ENCODE assay signal across 26 cellular contexts in the genomic region with DNA sequence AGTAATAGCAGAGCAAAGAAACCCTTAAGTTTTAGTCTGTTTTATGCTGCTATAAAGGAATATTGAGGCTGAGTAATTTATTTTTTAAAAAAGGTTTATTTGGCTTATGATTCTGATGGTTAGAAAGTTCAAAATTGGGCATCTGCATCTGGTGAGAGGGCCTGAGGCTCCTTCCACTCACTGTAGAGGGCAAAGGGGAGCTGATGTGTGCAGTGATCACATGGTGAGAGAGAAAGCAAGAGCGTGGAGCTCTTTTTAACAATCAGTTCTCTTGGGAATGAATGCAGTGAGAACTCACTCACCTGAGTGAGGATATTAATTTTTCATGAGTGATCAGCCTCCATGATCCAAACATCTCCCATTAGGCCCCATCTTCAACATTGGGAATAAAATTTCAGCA. TPM values are rescaled to one million over a fixed set of nuclear protein-coding genes. Genes with fewer than 3 reads are reported as not detected.
DNase-seq lines count a peak whose midpoint lies in the region; ATAC-seq and TF ChIP-seq lines count a peak whose summit lies in the region.
"Had no signal": no experiment of that assay in that cellular context is flagged by ENCODE, and none has a peak within 500 bp of the region (broad histone marks: within the 10 kb centered on the region; RNA-seq: fewer than 3 reads in every experiment).

No MANE protein-coding gene starts in this region.

- no peaks in the 10 kb centered on the region for H3K27me3 ChIP-seq in CD4-positive, alpha-beta memory T cell (ENCODE audit: insufficient read depth, low read length)
- H3K27me3 ChIP-seq in KMS-11 (ENCODE audit: insufficient read depth, low read depth): no peaks in the 10 kb centered on the region
- H3K27me3 ChIP-seq: esophagus muscularis mucosa, gastroesophageal sphincter, neural progenitor cell, sigmoid colon had no signal

- no peaks in the 10 kb centered on the region for H3K36me3 ChIP-seq in CD4-positive, alpha-beta memory T cell (ENCODE audit: insufficient read depth, low read length)
- H3K36me3 ChIP-seq in KMS-11 (ENCODE audit: insufficient read depth): no peaks in the 10 kb centered on the region
- H3K36me3 ChIP-seq: esophagus muscularis mucosa, gastroesophageal sphincter, neural progenitor cell, sigmoid colon had no signal

- POLR2A ChIA-PET in CD4-positive, alpha-beta memory T cell (lab: Charles Lee; ENCODE audit: partially characterized antibody): no interaction called here
- POLR2A ChIA-PET in RWPE1 (lab: Yijun Ruan, JAX; ENCODE audit: low non-redundant PET): no interaction called here

- no peak overlapping the region for H3K27ac ChIP-seq in CD4-positive, alpha-beta memory T cell (ENCODE audit: low read depth, low read length)
- H3K27ac ChIP-seq in KMS-11 (peak overlapping the region; percentile 92; the same call in 1 of the 2 replicates), RWPE1 (no peak overlapping the region)
- H3K27ac ChIP-seq: esophagus muscularis mucosa, gastroesophageal sphincter, neural progenitor cell, sigmoid colon had no signal

- peaks cover 33% of the 10 kb centered on the region for H3K4me1 ChIP-seq in CD4-positive, alpha-beta memory T cell (ENCODE audit: insufficient read depth, low read length)
- H3K4me1 ChIP-seq in KMS-11 (ENCODE audit: low read depth, poor library complexity, severe bottlenecking): peaks cover 28% of the 10 kb centered on the region
- H3K4me1 ChIP-seq: esophagus muscularis mucosa, gastroesophageal sphincter, neural progenitor cell, sigmoid colon had no signal

- peak; percentile 40 for ATAC-seq in memory B cell (ENCODE audit: low read depth)
- ATAC-seq: gastroesophageal sphincter, HCT116, left ventricle myocardium superior had no signal

- CTCF ChIA-PET in CD4-positive, alpha-beta memory T cell (lab: Charles Lee; ENCODE audit: partially characterized antibody): interaction anchor here (1.3 kb wide), 1 partner anchor 36 kb away, joined by 4 read pairs; no protein-coding TSS in a partner anchor
- CTCF ChIA-PET in RWPE1 (lab: Yijun Ruan, JAX): no interaction called here

- H3K9ac ChIP-seq in KMS-11: no peak overlapping the region
- H3K9ac ChIP-seq: neural progenitor cell had no signal

- TF ChIP-seq CTCF in GM13977 (IDR thresholded peaks at IDR 0.05; ENCODE audit: extremely low read depth, insufficient read depth, missing control alignments) (peak; percentile 3), KMS-11 (conservative IDR thresholded peaks at IDR 0.05; ENCODE audit: low read depth, low read length) (no peak), RWPE1 (conservative IDR thresholded peaks at IDR 0.05; ENCODE audit: low read depth) (no peak)

- H3K4me3 ChIP-seq in CD4-positive, alpha-beta memory T cell (ENCODE audit: low read length in 2 of 2): no peak overlapping the region
- H3K4me3 ChIP-seq in KMS-11 (IDR thresholded peaks at IDR 0.05; ENCODE audit: insufficient read depth, low read depth, low read length): no peak overlapping the region
- H3K4me3 ChIP-seq: esophagus muscularis mucosa, gastroesophageal sphincter, neural progenitor cell, sigmoid colon had no signal

- in situ Hi-C loops in GM13977 (cut with MboI; ENCODE audit: low pct_unique_long_range_greater_than_20kb, low sequenced_read_pairs, unreplicated experiment): no loop called here

- no peaks in the 10 kb centered on the region for H3K9me3 ChIP-seq in CD4-positive, alpha-beta memory T cell (ENCODE audit: control insufficient read depth in 1 of 2, low read length in 2 of 2)
- H3K9me3 ChIP-seq: esophagus muscularis mucosa, gastroesophageal sphincter, sigmoid colon had no signal

- peaks cover 19 to 44% (median 29%) of the 10 kb centered on the region in 4 donors for H3K4me1 Mint-ChIP-seq in CD4-positive, alpha-beta memory T cell
- peaks cover 27% of the 10 kb centered on the region for H3K4me1 Mint-ChIP-seq in memory B cell
- H3K4me1 Mint-ChIP-seq: brain, neural progenitor cell had no signal

- H2AFZ ChIP-seq in KMS-11 (ENCODE audit: low read depth): no peak overlapping the region
- H2AFZ ChIP-seq: neural progenitor cell had no signal

- no peaks in the 10 kb centered on the region for H4K20me1 ChIP-seq in KMS-11 (ENCODE audit: insufficient read depth)

- H3K79me2 ChIP-seq in KMS-11 (ENCODE audit: insufficient read depth, low read depth): peaks cover 7% of the 10 kb centered on the region; the same call in 1 of the 2 replicates

- peak overlapping the region in 7 of 8 donors; percentile 44 to 87 (median 79) for H3K4me3 Mint-ChIP-seq in CD4-positive, alpha-beta memory T cell
- no peak overlapping the region for H3K4me3 Mint-ChIP-seq in memory B cell
- H3K4me3 Mint-ChIP-seq: brain, neural progenitor cell had no signal

- no peak overlapping the region for H3K4me2 ChIP-seq in KMS-11
- H3K4me2 ChIP-seq: neural progenitor cell had no signal

- H3K36me3 Mint-ChIP-seq in CD4-positive, alpha-beta memory T cell: peaks cover 4 to 7% of the 10 kb centered on the region in 2 donors
- peaks cover 4% of the 10 kb centered on the region for H3K36me3 Mint-ChIP-seq in memory B cell
- H3K36me3 Mint-ChIP-seq: brain had no signal

- no peak for DNase-seq in CD4-positive, alpha-beta memory T cell
- DNase-seq in GM13977 (ENCODE audit: low spot score) (no peak), memory B cell (ENCODE audit: low spot score in 2 of 2) (no peak), RWPE1 (ENCODE audit: low spot score) (no peak), NCI-H2107 treated with DMSO at 0.1 percent for 48 hours (lab: John Stamatoyannopoulos, UW; ENCODE audit: unreplicated experiment) (no peak), NCI-H2029 (lab: John Stamatoyannopoulos, UW) (no peak)
- DNase-seq: activated CD4-positive, alpha-beta T cell treated with anti-CD3 and anti-CD28 coated beads for 4 hours; activated effector memory CD4-positive, alpha-beta T cell treated with Interleukin-2 at 50 U/mL for 16 hours; DMS53; effector memory CD4-positive, alpha-beta T cell; hypothalamus; KBM-7; left ventricle myocardium superior; NCI-H1930; NCI-H345; NCI-H82; Right ventricle myocardium superior; sigmoid colon had no signal

- peak overlapping the region in 6 of 7 donors; percentile 74 to 95 (median 85) for H3K27ac Mint-ChIP-seq in CD4-positive, alpha-beta memory T cell
- peak overlapping the region; percentile 92 for H3K27ac Mint-ChIP-seq in memory B cell
- H3K27ac Mint-ChIP-seq: brain, neural progenitor cell, progenitor cell of endocrine pancreas had no signal

- peaks cover 0 to 5% (median 0%) of the 10 kb centered on the region in 8 donors for H3K9me3 Mint-ChIP-seq in CD4-positive, alpha-beta memory T cell
- peaks cover 6% of the 10 kb centered on the region for H3K9me3 Mint-ChIP-seq in memory B cell

- intact Hi-C loops in CD4-positive, alpha-beta memory T cell (cut with micrococcal nuclease): no loop called here

- H3K27me3 Mint-ChIP-seq in CD4-positive, alpha-beta memory T cell: no peaks in the 10 kb centered on the region
- no peaks in the 10 kb centered on the region for H3K27me3 Mint-ChIP-seq in memory B cell
- H3K27me3 Mint-ChIP-seq: progenitor cell of endocrine pancreas had no signal

RNA-seq across cellular contexts. Expression of a gene that starts 36.4 kb away (rescaled TPM):
- 10 to 100 TPM; 24.1 to 29.7 TPM for total RNA-seq in CD4-positive, alpha-beta memory T cell
- polyA plus RNA-seq in CD4-positive, alpha-beta memory T cell: 10 to 100 TPM; 55.1 to 69.2 TPM
- total RNA-seq: HT-29 had no signal
